In genomic region chr4:7747062-7747385, GRCh38 we compare ENCODE assay signal across 25 cellular contexts.
A peak's percentile ranks its signal among the peaks of the same experiment; 100 is the strongest.
DNase-seq lines count a peak whose midpoint lies in the region; ATAC-seq, FAIRE-seq and TF ChIP-seq lines count a peak whose summit lies in the region.
"Had no signal": no experiment of that assay in that cellular context is flagged by ENCODE, and none has a peak within 500 bp of the region (broad histone marks: within the 10 kb centered on the region; RNA-seq: fewer than 3 reads in every experiment).

No MANE protein-coding gene starts in this region.

- peaks cover 48% of the 10 kb centered on the region for H3K4me1 ChIP-seq in Caco-2
- H3K4me1 ChIP-seq in H1 (replicated peaks in 1 of 4; ENCODE audit: control insufficient read depth in 3 of 4, insufficient read depth in 4 of 4, low read length in 3 of 4), result no peaks in the 10 kb centered on the region

- H3K36me3 ChIP-seq in Caco-2 (ENCODE audit: control insufficient read depth, insufficient read depth, low read length) (no peaks in the 10 kb centered on the region), H1 (ENCODE audit: control insufficient read depth in 2 of 4, insufficient read depth in 4 of 4, low read length in 3 of 4) (no peaks in the 10 kb centered on the region)
- H3K36me3 ChIP-seq: esophagus squamous epithelium, neutrophil had no signal

- TF ChIP-seq RAD21 in H1 (IDR thresholded peaks at IDR 0.05 in 1 of 2, conservative IDR thresholded peaks at IDR 0.05 in 1 of 2; ENCODE audit: low read depth in 2 of 2, low read length in 2 of 2), result no peak

- H3K4me3 Mint-ChIP-seq in Caco-2 (ENCODE audit: unreplicated experiment), result peak overlapping the region; percentile 49
- H3K4me3 Mint-ChIP-seq: activated CD4-positive, alpha-beta memory T cell treated with anti-CD3 and anti-CD28 coated beads, Interleukin-2, amount 10 ng/mL, durations not matched to agents 7 days and 5 days had no signal

- H2BK20ac ChIP-seq in H1 (ENCODE audit: low read length), result no peak overlapping the region

- H4K91ac ChIP-seq in H1 (replicated peaks; ENCODE audit: insufficient read length, low read length), result no peak overlapping the region

- H3K4ac ChIP-seq in H1 (replicated peaks; ENCODE audit: insufficient read length, low read depth, low read length), result no peak overlapping the region

- no peak overlapping the region for H3K18ac ChIP-seq in H1 (ENCODE audit: extremely low read depth, low read length)

- no peaks in the 10 kb centered on the region for H3K27me3 ChIP-seq in Caco-2 (replicated peaks; ENCODE audit: control insufficient read depth, insufficient read depth, low read length)
- H3K27me3 ChIP-seq in H1 (replicated peaks in 1 of 4; ENCODE audit: control insufficient read depth in 3 of 4, extremely low read depth in 1 of 4, insufficient read depth in 3 of 4, low read length in 3 of 4), result no peaks in the 10 kb centered on the region; a peak in 2 of 7 replicates
- H3K27me3 ChIP-seq: neutrophil had no signal

- H3K4me3 ChIP-seq in Caco-2 (ENCODE audit: low read depth, low read length), result no peak overlapping the region
- no peak overlapping the region for H3K4me3 ChIP-seq in H1 (ENCODE audit: extremely low read depth in 1 of 4, insufficient read depth in 2 of 4, low read depth in 3 of 4, low read length in 4 of 4)
- H3K4me3 ChIP-seq: esophagus squamous epithelium, GM12878, K562 had no signal

- H3K36me3 Mint-ChIP-seq in Caco-2 (ENCODE audit: insufficient read depth, unreplicated experiment), result peaks cover 51% of the 10 kb centered on the region
- H3K36me3 Mint-ChIP-seq: activated naive CD4-positive, alpha-beta T cell treated with anti-CD3 and anti-CD28 coated beads, Interleukin-2, amount 50 U/mL, for 72 hours had no signal

- intact Hi-C loops in Caco-2 (cut with micrococcal nuclease; ENCODE audit: unreplicated experiment), result no loop called here

- H3K56ac ChIP-seq in H1 (replicated peaks; ENCODE audit: insufficient read length, low read depth, low read length), result no peak overlapping the region

- H2AFZ ChIP-seq in H1 (ENCODE audit: low read length), result no peak overlapping the region

- no peak overlapping the region for H2BK120ac ChIP-seq in H1 (replicated peaks; ENCODE audit: low read depth, low read length)

- TF ChIP-seq CTCF in Caco-2 (IDR thresholded peaks at IDR 0.05; ENCODE audit: insufficient read depth in 1 of 2, low read depth in 1 of 2, low read length in 1 of 2, severe bottlenecking in 1 of 2, unreplicated experiment in 1 of 2) (no peak), H1 (IDR thresholded peaks at IDR 0.05; ENCODE audit: control extremely low read depth in 1 of 3, insufficient read depth in 1 of 3, low read depth in 1 of 3, low read length in 3 of 3) (no peak)

- no peak overlapping the region for H3K27ac ChIP-seq in H1 (ENCODE audit: low read depth, low read length)
- H3K27ac ChIP-seq: esophagus squamous epithelium, neutrophil had no signal

- no peak overlapping the region for H4K5ac ChIP-seq in H1 (ENCODE audit: insufficient read length, low read depth, low read length)

- POLR2A ChIA-PET in Caco-2 (lab: Charles Lee) (no interaction called here), H1 (lab: Charles Lee; ENCODE audit: partially characterized antibody) (no interaction called here)

- H2AK5ac ChIP-seq in H1 (ENCODE audit: low read depth, low read length), result no peak overlapping the region

- H3K14ac ChIP-seq in H1 (ENCODE audit: insufficient read length), result no peak overlapping the region

- no peaks in the 10 kb centered on the region for H3K79me1 ChIP-seq in H1 (ENCODE audit: low read depth, low read length)

- no peak overlapping the region for H2BK5ac ChIP-seq in H1 (ENCODE audit: low read depth, low read length)

- H3K27ac Mint-ChIP-seq in Caco-2 (ENCODE audit: unreplicated experiment), result peak overlapping the region; percentile 62
- H3K27ac Mint-ChIP-seq: activated CD4-positive, alpha-beta memory T cell treated with anti-CD3 and anti-CD28 coated beads, Interleukin-2, amount 10 ng/mL, durations not matched to agents 7 days and 5 days; activated T-helper 2 cell treated with anti-CD3 and anti-CD28 coated beads, Interferon-gamma antibody, Interleukin-2, Interleukin-4, amounts not matched to agents 10 μg/mL and 5 μg/mL and 100 μg/mL, durations not matched to agents 14 hours and 24 hours and 36 hours had no signal

- in situ Hi-C loops in ACHN (cut with HindIII; ENCODE audit: low pct_ligation_motif_present, low pct_unique_long_range_greater_than_20kb, low sequenced_read_pairs), result no loop called here

- CTCF ChIA-PET in Caco-2 (lab: Charles Lee) (no interaction called here), H1 (lab: Charles Lee; ENCODE audit: partially characterized antibody) (interaction anchor here (0.9 to 1.8 kb wide), 2 partner anchors 15 to 51 kb away, joined by 3 to 6 read pairs; no protein-coding TSS in a partner anchor)

- H3K9ac ChIP-seq in H1 (replicated peaks in 1 of 4; ENCODE audit: extremely low read depth in 1 of 4, low read depth in 3 of 4, low read length in 3 of 4), result no peak overlapping the region

- no peak for FAIRE-seq in H1 (lab: Jason Lieb, UNC)
- FAIRE-seq: endometrium, frontal cortex, GM12878, K562, urothelium cell line had no signal

- no peaks in the 10 kb centered on the region for H3K27me3 Mint-ChIP-seq in Caco-2 (ENCODE audit: insufficient read depth, unreplicated experiment)
- H3K27me3 Mint-ChIP-seq: activated CD4-positive, alpha-beta memory T cell treated with anti-CD3 and anti-CD28 coated beads, Interleukin-2, amount 10 ng/mL, durations not matched to agents 7 days and 5 days had no signal

- no peaks in the 10 kb centered on the region for H3K23me2 ChIP-seq in H1 (ENCODE audit: low read depth, low read length)

- H3K4me2 ChIP-seq in H1 (ENCODE audit: insufficient read depth in 1 of 2, low read depth in 2 of 2, low read length in 2 of 2), result no peak overlapping the region

- peaks cover 0 to 4% of the 10 kb centered on the region in 2 experiments for H4K20me1 ChIP-seq in H1 (replicated peaks in 1 of 2; ENCODE audit: control insufficient read depth in 1 of 2, insufficient read depth in 2 of 2, low read length in 2 of 2)

- TF ChIP-seq POLR2A in H1 (IDR thresholded peaks at IDR 0.05; ENCODE audit: control extremely low read depth in 1 of 2, low read depth in 2 of 2, low read length in 2 of 2), result no peak

- H3K9me3 Mint-ChIP-seq in Caco-2 (ENCODE audit: unreplicated experiment), result no peaks in the 10 kb centered on the region
- H3K9me3 Mint-ChIP-seq: activated CD4-positive, alpha-beta memory T cell treated with anti-CD3 and anti-CD28 coated beads, Interleukin-2, amount 10 ng/mL, durations not matched to agents 7 days and 5 days; activated naive CD4-positive, alpha-beta T cell treated with anti-CD3 and anti-CD28 coated beads, Interleukin-2, amount 50 U/mL, for 72 hours; activated T-helper 2 cell treated with anti-CD3 and anti-CD28 coated beads, Interferon-gamma antibody, Interleukin-2, Interleukin-4, amounts not matched to agents 10 μg/mL and 5 μg/mL and 100 μg/mL, durations not matched to agents 14 hours and 24 hours and 36 hours had no signal

- BruUV-seq in Caco-2 (replicated peaks; lab: Mats Ljungman, UMichigan), result no TSS peak

- H3K9me3 ChIP-seq in Caco-2 (no peaks in the 10 kb centered on the region), H1 (ENCODE audit: insufficient read depth in 2 of 2, low read depth in 1 of 2, low read length in 1 of 2) (no peaks in the 10 kb centered on the region)
- H3K9me3 ChIP-seq: esophagus squamous epithelium, neutrophil had no signal

- no peak for DNase-seq in Caco-2
- no peak for DNase-seq in H1 (ENCODE audit: low read depth in 1 of 2, low spot score in 2 of 2)
- DNase-seq in left lobe of liver (ENCODE audit: low spot score), result no peak
- peak; percentile 65 for DNase-seq in pons (ENCODE audit: low spot score)
- no peak for DNase-seq in SHP77 (lab: John Stamatoyannopoulos, UW)
- DNase-seq in ACHN, result no peak
- no peak for DNase-seq in NCI-H2227 (lab: John Stamatoyannopoulos, UW; ENCODE audit: unreplicated experiment)
- DNase-seq: activated CD4-positive, alpha-beta memory T cell treated with anti-CD3 and anti-CD28 coated beads, Interleukin-2, amount 10 ng/mL, durations not matched to agents 7 days and 5 days; activated CD4-positive, CD25-positive, alpha-beta regulatory T cell treated with anti-CD3 and anti-CD28 coated beads, Interleukin-2, amount 50 U/mL, for 72 hours; central memory CD4-positive, alpha-beta T cell; dermis blood vessel endothelial cell; esophagus squamous epithelium; HCEC 1CT; NCI-H2029 treated with DMSO at 0.1 percent for 48 hours; NCI-H345; stimulated activated CD4-positive, alpha-beta T cell treated with anti-CD3 and anti-CD28 coated beads, Interleukin-2, amount 100 ng/mL, for 48 hours had no signal

- H3K23ac ChIP-seq in H1 (ENCODE audit: insufficient read length), result no peak overlapping the region

- 97% methylated on average over 7 of the region's 7 CpGs; no CpG with 5 or more reads in 1 of the 2 experiments for WGBS in H1 (ENCODE audit: extremely low coverage in 1 of 2, insufficient coverage in 1 of 2, insufficient read length in 1 of 2, insufficient replicate concordance in 2 of 2, low coverage in 1 of 2, low lambda C conversion rate in 2 of 2, missing lambda C conversion rate in 1 of 2), 2 experiments

- H2BK15ac ChIP-seq in H1 (ENCODE audit: low read length), result no peak overlapping the region

- no peak for TF ChIP-seq EP300 in H1 (IDR thresholded peaks at IDR 0.05; ENCODE audit: borderline replicate concordance in 1 of 2, low read depth in 2 of 2, low read length in 2 of 2)

- no peaks in the 10 kb centered on the region for H3K79me2 ChIP-seq in H1 (ENCODE audit: control insufficient read depth in 1 of 2, insufficient read depth in 2 of 2, low read length in 2 of 2)

- H2BK12ac ChIP-seq in H1 (ENCODE audit: low read depth, low read length), result no peak overlapping the region

- ATAC-seq in left lobe of liver (peak; percentile 52), GM18498 (IDR thresholded peaks at IDR 0.05; ENCODE audit: unreplicated experiment) (no peak)
- ATAC-seq: activated naive CD4-positive, alpha-beta T cell treated with anti-CD3 and anti-CD28 coated beads, Interleukin-2, amount 50 U/mL, for 72 hours; GM12878; K562 had no signal

- H4K8ac ChIP-seq in H1 (ENCODE audit: extremely low read depth, insufficient read depth, low read length), result peak overlapping the region; percentile 28; the same call in 1 of the 2 replicates

- H3K4me1 Mint-ChIP-seq in Caco-2 (ENCODE audit: low read depth, unreplicated experiment), result peaks cover 53% of the 10 kb centered on the region

TF ChIP-seq in H1, 55 proteins besides CTCF, POLR2A, EP300 and RAD21 (continues in another document):
- TF ChIP-seq RNF2 (IDR thresholded peaks at IDR 0.05; ENCODE audit: borderline replicate concordance, low read depth, low read length, missing control alignments, poor library complexity, severe bottlenecking), result no peak
- no peak for TF ChIP-seq GABPA (IDR thresholded peaks at IDR 0.05; ENCODE audit: borderline replicate concordance, insufficient read depth, low read length)
- no peak for TF ChIP-seq E2F6 (IDR thresholded peaks at IDR 0.05)
- no peak for TF ChIP-seq NRF1 (IDR thresholded peaks at IDR 0.05; ENCODE audit: low read depth, low read length)
- TF ChIP-seq JUND (IDR thresholded peaks at IDR 0.05; ENCODE audit: low read length), result no peak
